In genomic region chr5:124808842-124809268, GRCh38 we compare ENCODE assay signal across 9 cellular contexts.
"Had no signal": no experiment of that assay in that cellular context is flagged by ENCODE, and none has a peak within 500 bp of the region (broad histone marks: within the 10 kb centered on the region; RNA-seq: fewer than 3 reads in every experiment).

No MANE protein-coding gene starts in this region.

- H3K27me3 Mint-ChIP-seq: IgD-negative memory B cell had no signal

- ATAC-seq: HepG2 had no signal

- H3K36me3 Mint-ChIP-seq: IgD-negative memory B cell had no signal

- H2AFZ ChIP-seq: GM23248 had no signal

- H3K27ac Mint-ChIP-seq: H9, IgD-negative memory B cell had no signal

- H3K4me3 ChIP-seq: GM23248 had no signal

- H3K4me3 Mint-ChIP-seq: H9, IgD-negative memory B cell had no signal

- H3K27ac ChIP-seq: GM23248, HL-60 had no signal

- H3K9me3 Mint-ChIP-seq: H9 had no signal

- DNase-seq: GM23248, GOT3, H9, HCEC 1CT, KG1 had no signal

- H3K9ac ChIP-seq: GM23248 had no signal

- FAIRE-seq: H54, HepG2 had no signal
